11 cellular contexts compared by ENCODE assay signal in genomic region chr7:11540271-11540761, GRCh38.
DNase-seq lines count a peak whose midpoint lies in the region; ATAC-seq and TF ChIP-seq lines count a peak whose summit lies in the region.
"Had no signal": no experiment of that assay in that cellular context is flagged by ENCODE, and none has a peak within 500 bp of the region (broad histone marks: within the 10 kb centered on the region; RNA-seq: fewer than 3 reads in every experiment).

No MANE protein-coding gene starts in this region.

- intact Hi-C loops in colonic mucosa (cut with DNase I) = no loop called here

- H3K4me1 Mint-ChIP-seq in stimulated activated naive B cell treated with anti-CD40 and anti-IgM and Interleukin-4, amounts not matched to agents 10 μg/mL and 1 μg/mL and 100 μg/mL, for 72 hours = peaks cover 0 to 16% of the 10 kb centered on the region in 2 donors

- ATAC-seq in SK-N-SH treated with all-trans-retinoic acid at 6 μM for 48 hours = no peak; the same call in 2 of the 3 replicates
- peak; percentile 10 to 33 for ATAC-seq in stimulated activated naive B cell treated with anti-CD40 and anti-IgM and Interleukin-4, amounts not matched to agents 10 μg/mL and 1 μg/mL and 100 μg/mL, for 72 hours (replicated peaks)
- no peak for ATAC-seq in GM18870 (IDR thresholded peaks at IDR 0.05; ENCODE audit: unreplicated experiment)
- ATAC-seq: body of pancreas had no signal

- H3K9me3 ChIP-seq in colonic mucosa = no peaks in the 10 kb centered on the region
- H3K9me3 ChIP-seq: body of pancreas, MG63 had no signal

- H3K36me3 Mint-ChIP-seq in stimulated activated naive B cell treated with anti-CD40 and anti-IgM and Interleukin-4, amounts not matched to agents 10 μg/mL and 1 μg/mL and 100 μg/mL, for 72 hours = no peaks in the 10 kb centered on the region

- peaks cover 0 to 4% of the 10 kb centered on the region in 2 donors for H3K9me3 Mint-ChIP-seq in stimulated activated naive B cell treated with anti-CD40 and anti-IgM and Interleukin-4, amounts not matched to agents 10 μg/mL and 1 μg/mL and 100 μg/mL, for 72 hours

- no peak overlapping the region for H3K4me3 ChIP-seq in colonic mucosa
- H3K4me3 ChIP-seq: body of pancreas, MG63, ovary had no signal

- TF ChIP-seq CTCF in colonic mucosa (IDR thresholded peaks at IDR 0.05) = no peak

- DNase-seq in NOMO-1 treated with DMSO at 0.1 percent for 48 hours (lab: John Stamatoyannopoulos, UW; ENCODE audit: unreplicated experiment) (peak; percentile 30), NOMO-1 treated with dmso at 0.1 percent for 144 hours (lab: John Stamatoyannopoulos, UW; ENCODE audit: unreplicated experiment) (no peak), glomerular visceral epithelial cell (ENCODE audit: extremely low spot score) (peak; percentile 9), UCSD-AML1 (lab: John Stamatoyannopoulos, UW; ENCODE audit: unreplicated experiment) (no peak), colonic mucosa (no peak)
- DNase-seq in stimulated activated naive B cell treated with anti-CD40 and anti-IgM and Interleukin-4, amounts not matched to agents 10 μg/mL and 1 μg/mL and 100 μg/mL, for 72 hours = no peak
- DNase-seq: MG63, ovary had no signal

- H3K27me3 ChIP-seq in colonic mucosa = no peaks in the 10 kb centered on the region
- H3K27me3 ChIP-seq: body of pancreas, MG63, ovary had no signal

- H3K36me3 ChIP-seq in colonic mucosa = no peaks in the 10 kb centered on the region
- H3K36me3 ChIP-seq: MG63, ovary had no signal

- H3K27ac ChIP-seq in colonic mucosa = no peak overlapping the region
- H3K27ac ChIP-seq: ovary had no signal

- H3K27me3 Mint-ChIP-seq in stimulated activated naive B cell treated with anti-CD40 and anti-IgM and Interleukin-4, amounts not matched to agents 10 μg/mL and 1 μg/mL and 100 μg/mL, for 72 hours = no peaks in the 10 kb centered on the region

- H3K4me3 Mint-ChIP-seq in stimulated activated naive B cell treated with anti-CD40 and anti-IgM and Interleukin-4, amounts not matched to agents 10 μg/mL and 1 μg/mL and 100 μg/mL, for 72 hours = no peak overlapping the region

- H3K4me1 ChIP-seq in colonic mucosa = no peaks in the 10 kb centered on the region
- H3K4me1 ChIP-seq: body of pancreas had no signal

- H3K9ac ChIP-seq in colonic mucosa (ENCODE audit: low read depth in 2 of 2, low read length in 2 of 2) = no peak overlapping the region

- peak overlapping the region; percentile 40 for H3K27ac Mint-ChIP-seq in stimulated activated naive B cell treated with anti-CD40 and anti-IgM and Interleukin-4, amounts not matched to agents 10 μg/mL and 1 μg/mL and 100 μg/mL, for 72 hours

TF ChIP-seq in SK-N-SH treated with all-trans-retinoic acid at 6 μM for 48 hours, 23 proteins besides CTCF, POLR2A, EP300 and RAD21:
- TF ChIP-seq PATZ1 (CRISPR knock-in tag; IDR thresholded peaks at IDR 0.05; ENCODE audit: borderline replicate concordance) (peak; percentile 50; the same call in 1 of the 2 replicates), PPARA (CRISPR knock-in tag; IDR thresholded peaks at IDR 0.05; ENCODE audit: borderline replicate concordance) (no peak), ARNTL (CRISPR knock-in tag; IDR thresholded peaks at IDR 0.05; ENCODE audit: borderline replicate concordance, low read depth) (no peak), TCF4 (CRISPR knock-in tag; IDR thresholded peaks at IDR 0.05; ENCODE audit: borderline replicate concordance) (peak; percentile 65; the same call in 1 of the 2 replicates)
TF ChIP-seq in SK-N-SH treated with all-trans-retinoic acid at 6 μM for 48 hours: peak in this region for 2.

Comparison
In these comparisons a context has a peak if more than half of its experiments do, and no peak if none do; other contexts are left out.
1. DNase-seq: peak in NOMO-1 treated with DMSO at 0.1 percent for 48 hours (single experiment) and glomerular visceral epithelial cell (single experiment); none in NOMO-1 treated with dmso at 0.1 percent for 144 hours (single experiment), stimulated activated naive B cell treated with anti-CD40 and anti-IgM and Interleukin-4, amounts not matched to agents 10 μg/mL and 1 μg/mL and 100 μg/mL, for 72 hours (single experiment), UCSD-AML1 (single experiment) and colonic mucosa (single experiment).
2. ATAC-seq: peak in stimulated activated naive B cell treated with anti-CD40 and anti-IgM and Interleukin-4, amounts not matched to agents 10 μg/mL and 1 μg/mL and 100 μg/mL, for 72 hours (2 of 2); none in SK-N-SH treated with all-trans-retinoic acid at 6 μM for 48 hours (single experiment) and GM18870 (single experiment).